In genomic region chr3:20615982-20616381, GRCh38 we compare ENCODE assay signal across 2 cellular contexts.
DNase-seq lines count a peak whose midpoint lies in the region; ATAC-seq and TF ChIP-seq lines count a peak whose summit lies in the region.
"Not testable (repeated sequence)": the region's sequence is repeated elsewhere in the genome, so short reads cannot be mapped to it uniquely, and the experiment has no call there.

No MANE protein-coding gene starts in this region.

- H3K36me3 ChIP-seq in SK-N-SH (replicated peaks in 1 of 2; ENCODE audit: control insufficient read depth in 1 of 2, insufficient read depth in 2 of 2, low read length in 1 of 2): not testable (repeated sequence)

- not testable (repeated sequence) for H3K4me2 ChIP-seq in SK-N-SH

- TF ChIP-seq EP300 in SK-N-SH (IDR thresholded peaks at IDR 0.05; ENCODE audit: borderline replicate concordance in 1 of 2, low read depth in 1 of 2, low read length in 1 of 2): peak in 1 of 2 experiments; percentile 13; a peak in 1 of 4 replicates

- not testable (repeated sequence) for H3K4me1 ChIP-seq in SK-N-SH (ENCODE audit: control insufficient read depth in 1 of 2, insufficient read depth in 2 of 2, low read depth in 1 of 2, low read length in 1 of 2)

- H3F3A ChIP-seq in SK-N-SH (replicated peaks; ENCODE audit: insufficient read depth): not testable (repeated sequence)

- not testable (repeated sequence) for H2AFZ ChIP-seq in SK-N-SH (ENCODE audit: low read depth)

- CTCF ChIA-PET in SK-N-SH (lab: Yijun Ruan, JAX): not testable (repeated sequence)

- H4K20me1 ChIP-seq in SK-N-SH (ENCODE audit: insufficient read depth): not testable (repeated sequence)

- not testable (repeated sequence) for H3K79me2 ChIP-seq in SK-N-SH (ENCODE audit: insufficient read depth)

- H3K9me3 ChIP-seq in SK-N-SH: peaks cover 12% of the 10 kb centered on the region

- POLR2A ChIA-PET in SK-N-SH (lab: Yijun Ruan, JAX): not testable (repeated sequence)

- not testable (repeated sequence) for H3K27me3 ChIP-seq in SK-N-SH (ENCODE audit: insufficient read depth)

- H3K4me3 ChIP-seq in SK-N-SH (ENCODE audit: low read depth in 2 of 2, low read length in 1 of 2): not testable (repeated sequence)

- TF ChIP-seq RAD21 in SK-N-SH (IDR thresholded peaks at IDR 0.05; ENCODE audit: low read length): not testable (repeated sequence)

- H3K9me2 ChIP-seq in SK-N-SH: not testable (repeated sequence)

- ATAC-seq in SK-N-SH treated with all-trans-retinoic acid at 6 μM for 48 hours: not testable (repeated sequence)

- not testable (repeated sequence) for DNase-seq in SK-N-SH

- H3K27ac ChIP-seq in SK-N-SH (ENCODE audit: low read depth in 2 of 2, low read length in 1 of 2): not testable (repeated sequence)

- H3K9ac ChIP-seq in SK-N-SH: not testable (repeated sequence)

- not testable (repeated sequence) for TF ChIP-seq CTCF in SK-N-SH (IDR thresholded peaks at IDR 0.05)

TF ChIP-seq in SK-N-SH, 30 proteins besides CTCF, POLR2A, EP300 and RAD21:
- peak; percentile 72 for TF ChIP-seq GATA2 (CRISPR knock-in tag; IDR thresholded peaks at IDR 0.05)

TF ChIP-seq in SK-N-SH treated with all-trans-retinoic acid at 6 μM for 48 hours, 23 proteins besides CTCF, POLR2A, EP300 and RAD21:
- TF ChIP-seq TCF4 (CRISPR knock-in tag; IDR thresholded peaks at IDR 0.05; ENCODE audit: borderline replicate concordance): peak; percentile 45; the same call in 1 of the 2 replicates
